ENCODE assay signal across 15 cellular contexts in the genomic region with DNA sequence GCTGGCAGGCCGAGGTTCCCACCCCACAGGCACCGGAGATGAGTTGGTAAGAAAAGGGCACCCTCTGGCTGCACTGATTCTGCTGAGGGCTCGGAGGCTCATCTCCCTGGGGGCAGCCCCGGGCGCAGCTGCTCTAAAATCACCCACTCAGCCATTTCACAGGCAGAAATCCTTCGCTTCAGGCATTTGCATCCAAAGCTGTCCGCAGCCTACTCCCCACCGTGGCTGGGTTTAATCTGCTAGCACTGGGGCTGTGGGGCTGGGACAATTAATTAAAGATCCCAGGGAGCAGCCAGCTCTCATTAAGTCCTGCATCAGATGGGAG.
DNase-seq lines count a peak whose midpoint lies in the region; ATAC-seq, FAIRE-seq and TF ChIP-seq lines count a peak whose summit lies in the region.
"Had no signal": no experiment of that assay in that cellular context is flagged by ENCODE, and none has a peak within 500 bp of the region (broad histone marks: within the 10 kb centered on the region; RNA-seq: fewer than 3 reads in every experiment).

No MANE protein-coding gene starts in this region.

- H3K36me3 Mint-ChIP-seq in CD8-positive, alpha-beta T cell, result no peaks in the 10 kb centered on the region
- H3K36me3 Mint-ChIP-seq: CD14-positive monocyte had no signal

- DNase-seq in D721Med (ENCODE audit: insufficient read length, low spot score) (peak; percentile 65), NCI-H526 treated with DMSO at 0.1 percent for 48 hours (lab: John Stamatoyannopoulos, UW) (peak; percentile 20), islet precursor cell (peak; percentile 47), ascending aorta (ENCODE audit: low spot score in 2 of 2) (no peak)
- no peak for DNase-seq in CD8-positive, alpha-beta T cell
- DNase-seq in activated CD8-positive, alpha-beta memory T cell treated with anti-CD3 and anti-CD28 coated beads, Interleukin-2, amount 50 U/mL, for 48 hours, result no peak
- DNase-seq: ACHN, HCEC 1CT, NCI-H1105, NCI-H187 had no signal

- ATAC-seq in CD8-positive, alpha-beta T cell, result no peak
- no peak for ATAC-seq in GM21515 (IDR thresholded peaks at IDR 0.05; ENCODE audit: unreplicated experiment)

- no peaks in the 10 kb centered on the region for H3K4me1 Mint-ChIP-seq in CD8-positive, alpha-beta T cell (ENCODE audit: low read depth)
- H3K4me1 Mint-ChIP-seq: CD14-positive monocyte had no signal

- H3K9me3 Mint-ChIP-seq in CD8-positive, alpha-beta T cell, result no peaks in the 10 kb centered on the region

- H3K4me3 ChIP-seq in BLaER1 (no peak overlapping the region), ascending aorta (no peak overlapping the region)
- no peak overlapping the region for H3K4me3 ChIP-seq in CD8-positive, alpha-beta T cell (ENCODE audit: low read depth, low read length)
- H3K4me3 ChIP-seq: SK-N-MC had no signal

- H3K27me3 Mint-ChIP-seq in CD8-positive, alpha-beta T cell (ENCODE audit: low read depth), result peaks cover 16% of the 10 kb centered on the region

- no peaks in the 10 kb centered on the region for H3K9me3 ChIP-seq in BLaER1
- no peaks in the 10 kb centered on the region for H3K9me3 ChIP-seq in ascending aorta
- no peaks in the 10 kb centered on the region for H3K9me3 ChIP-seq in CD8-positive, alpha-beta T cell (ENCODE audit: low read length)

- H3K27ac Mint-ChIP-seq in CD8-positive, alpha-beta T cell, result no peak overlapping the region
- H3K27ac Mint-ChIP-seq: CD14-positive monocyte had no signal

- TF ChIP-seq CTCF in D721Med (IDR thresholded peaks at IDR 0.05; ENCODE audit: insufficient read depth, missing control alignments) (no peak), ascending aorta (IDR thresholded peaks at IDR 0.05) (no peak)
- TF ChIP-seq CTCF in CD8-positive, alpha-beta T cell (IDR thresholded peaks at IDR 0.05), result no peak

- H4K20me1 ChIP-seq in BLaER1, result peaks cover 6% of the 10 kb centered on the region; the same call in 1 of the 2 replicates

- H3K27ac ChIP-seq in BLaER1 (no peak overlapping the region), ascending aorta (no peak overlapping the region)
- no peak overlapping the region for H3K27ac ChIP-seq in CD8-positive, alpha-beta T cell (ENCODE audit: low read depth, low read length)
- H3K27ac ChIP-seq: SK-N-MC had no signal

- intact Hi-C loops in ascending aorta (cut with DNase I), result no loop called here
- intact Hi-C loops in CD8-positive, alpha-beta T cell (cut with DNase I, micrococcal nuclease), result no loop called here

- H3K4me3 Mint-ChIP-seq in CD8-positive, alpha-beta T cell, result no peak overlapping the region
- H3K4me3 Mint-ChIP-seq: CD14-positive monocyte had no signal

- H3K9ac ChIP-seq in BLaER1, result no peak overlapping the region

- CTCF ChIA-PET in CD8-positive, alpha-beta T cell (lab: Charles Lee), result no interaction called here

- peak overlapping the region; percentile 75 for H3K4me2 ChIP-seq in BLaER1

- H3K36me3 ChIP-seq in BLaER1 (no peaks in the 10 kb centered on the region), ascending aorta (no peaks in the 10 kb centered on the region)
- H3K36me3 ChIP-seq in CD8-positive, alpha-beta T cell (ENCODE audit: insufficient read depth, low read length), result no peaks in the 10 kb centered on the region

- H3K27me3 ChIP-seq in BLaER1 (no peaks in the 10 kb centered on the region), ascending aorta (no peaks in the 10 kb centered on the region)
- no peaks in the 10 kb centered on the region for H3K27me3 ChIP-seq in CD8-positive, alpha-beta T cell (ENCODE audit: insufficient read depth, low read length)

- H3K4me1 ChIP-seq in BLaER1 (peaks cover 27% of the 10 kb centered on the region), ascending aorta (no peaks in the 10 kb centered on the region)
- H3K4me1 ChIP-seq in CD8-positive, alpha-beta T cell (ENCODE audit: insufficient read depth, low read length), result no peaks in the 10 kb centered on the region

- FAIRE-seq in D721Med (lab: Jason Lieb, UNC), result no peak
- FAIRE-seq: G401.6 had no signal

- POLR2A ChIA-PET in CD8-positive, alpha-beta T cell (lab: Charles Lee), result no interaction called here

Comparison
In these comparisons a context has a peak if more than half of its experiments do, and no peak if none do; other contexts are left out.
1. DNase-seq: peak in D721Med (single experiment), NCI-H526 treated with DMSO at 0.1 percent for 48 hours (single experiment) and islet precursor cell (single experiment); none in ascending aorta (0 of 2), CD8-positive, alpha-beta T cell (0 of 7) and activated CD8-positive, alpha-beta memory T cell treated with anti-CD3 and anti-CD28 coated beads, Interleukin-2, amount 50 U/mL, for 48 hours (single experiment).